Comparison of ENCODE assay signal across 19 cellular contexts in the genomic region with DNA sequence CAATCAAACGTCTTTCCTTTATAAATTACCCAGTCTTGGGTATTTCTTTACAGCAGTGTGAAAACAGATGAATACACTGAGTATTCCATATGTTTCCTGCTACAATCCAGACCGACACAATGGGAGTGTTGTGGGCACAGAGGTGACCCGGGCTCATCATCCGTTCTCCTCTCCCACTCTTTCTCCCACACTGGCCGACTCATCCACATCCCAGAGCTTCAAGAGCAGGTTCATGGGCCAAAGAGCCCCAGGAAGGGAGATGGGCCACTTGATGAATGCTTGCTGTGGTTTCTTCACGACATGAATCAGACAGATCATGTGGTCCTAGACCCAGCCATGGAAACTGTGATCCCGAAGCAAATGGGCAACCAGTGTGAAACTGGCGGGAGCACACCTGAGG.
"Had no signal": no experiment of that assay in that cellular context is flagged by ENCODE, and none has a peak within 500 bp of the region (broad histone marks: within the 10 kb centered on the region; RNA-seq: fewer than 3 reads in every experiment).

No MANE protein-coding gene starts in this region.

- DNase-seq: islet precursor cell; left ventricle myocardium inferior; mesendoderm; midbrain; mucosa of descending colon; naive thymus-derived CD4-positive, alpha-beta T cell; ovary; right lobe of liver; stimulated activated CD4-positive, alpha-beta T cell treated with anti-CD3 and anti-CD28 coated beads, Interleukin-12 subunit alpha, Interleukin-12 subunit beta, amount 100 ng/mL, for 4 hours; stimulated activated CD4-positive, alpha-beta T cell treated with anti-CD3 and anti-CD28 coated beads, Interleukin-15, amount 100 ng/mL, for 24 hours; stimulated activated CD4-positive, alpha-beta T cell treated with anti-CD3 and anti-CD28 coated beads, Interleukin-2, amount 100 ng/mL, for 24 hours; stimulated activated CD4-positive, alpha-beta T cell treated with anti-CD3 and anti-CD28 coated beads, Interleukin-4, amount 100 ng/mL, for 1 hour; stimulated activated naive B cell treated with anti-CD40 and anti-IgM and Interleukin-4, amounts not matched to agents 10 μg/mL and 1 μg/mL and 100 μg/mL, for 72 hours; stimulated activated naive CD8-positive, alpha-beta T cell treated with anti-CD3 and anti-CD28 coated beads, Interleukin-15, Interleukin-2, amounts not matched to agents 100 U/mL and 50 U/mL, for 24 hours; stomach; testis; thyroid gland; transverse colon; upper lobe of left lung had no signal
